ENCODE assay signal across 1 cellular context in genomic region chr16:11851301-11852091, GRCh38.
TF ChIP-seq lines count a peak whose summit lies in the region.

Gene RSL1D1 (minus strand): TSS chr16:11851542. CDS start chr16:11851512, 30 bp downstream.

TF ChIP-seq in K562, 482 proteins besides CTCF, POLR2A, EP300 and RAD21 (continued from another document and continues in another):
- TF ChIP-seq SRSF9 (IDR thresholded peaks at IDR 0.05; ENCODE audit: borderline replicate concordance, low read depth, low read length) = no peak
- TF ChIP-seq JUNB (CRISPR knock-in tag; conservative IDR thresholded peaks at IDR 0.05) = no peak
- TF ChIP-seq DPF2 (IDR thresholded peaks at IDR 0.05) = no peak
- TF ChIP-seq, protein P1, sequence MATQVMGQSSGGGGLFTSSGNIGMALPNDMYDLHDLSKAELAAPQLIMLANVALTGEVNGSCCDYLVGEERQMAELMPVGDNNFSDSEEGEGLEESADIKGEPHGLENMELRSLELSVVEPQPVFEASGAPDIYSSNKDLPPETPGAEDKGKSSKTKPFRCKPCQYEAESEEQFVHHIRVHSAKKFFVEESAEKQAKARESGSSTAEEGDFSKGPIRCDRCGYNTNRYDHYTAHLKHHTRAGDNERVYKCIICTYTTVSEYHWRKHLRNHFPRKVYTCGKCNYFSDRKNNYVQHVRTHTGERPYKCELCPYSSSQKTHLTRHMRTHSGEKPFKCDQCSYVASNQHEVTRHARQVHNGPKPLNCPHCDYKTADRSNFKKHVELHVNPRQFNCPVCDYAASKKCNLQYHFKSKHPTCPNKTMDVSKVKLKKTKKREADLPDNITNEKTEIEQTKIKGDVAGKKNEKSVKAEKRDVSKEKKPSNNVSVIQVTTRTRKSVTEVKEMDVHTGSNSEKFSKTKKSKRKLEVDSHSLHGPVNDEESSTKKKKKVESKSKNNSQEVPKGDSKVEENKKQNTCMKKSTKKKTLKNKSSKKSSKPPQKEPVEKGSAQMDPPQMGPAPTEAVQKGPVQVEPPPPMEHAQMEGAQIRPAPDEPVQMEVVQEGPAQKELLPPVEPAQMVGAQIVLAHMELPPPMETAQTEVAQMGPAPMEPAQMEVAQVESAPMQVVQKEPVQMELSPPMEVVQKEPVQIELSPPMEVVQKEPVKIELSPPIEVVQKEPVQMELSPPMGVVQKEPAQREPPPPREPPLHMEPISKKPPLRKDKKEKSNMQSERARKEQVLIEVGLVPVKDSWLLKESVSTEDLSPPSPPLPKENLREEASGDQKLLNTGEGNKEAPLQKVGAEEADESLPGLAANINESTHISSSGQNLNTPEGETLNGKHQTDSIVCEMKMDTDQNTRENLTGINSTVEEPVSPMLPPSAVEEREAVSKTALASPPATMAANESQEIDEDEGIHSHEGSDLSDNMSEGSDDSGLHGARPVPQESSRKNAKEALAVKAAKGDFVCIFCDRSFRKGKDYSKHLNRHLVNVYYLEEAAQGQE (CRISPR knock-in tag; IDR thresholded peaks at IDR 0.05; ENCODE audit: low read depth) = 0 out of 2 replicates have a peak, but pooled peaks have one; percentile 56
- TF ChIP-seq, protein P2, sequence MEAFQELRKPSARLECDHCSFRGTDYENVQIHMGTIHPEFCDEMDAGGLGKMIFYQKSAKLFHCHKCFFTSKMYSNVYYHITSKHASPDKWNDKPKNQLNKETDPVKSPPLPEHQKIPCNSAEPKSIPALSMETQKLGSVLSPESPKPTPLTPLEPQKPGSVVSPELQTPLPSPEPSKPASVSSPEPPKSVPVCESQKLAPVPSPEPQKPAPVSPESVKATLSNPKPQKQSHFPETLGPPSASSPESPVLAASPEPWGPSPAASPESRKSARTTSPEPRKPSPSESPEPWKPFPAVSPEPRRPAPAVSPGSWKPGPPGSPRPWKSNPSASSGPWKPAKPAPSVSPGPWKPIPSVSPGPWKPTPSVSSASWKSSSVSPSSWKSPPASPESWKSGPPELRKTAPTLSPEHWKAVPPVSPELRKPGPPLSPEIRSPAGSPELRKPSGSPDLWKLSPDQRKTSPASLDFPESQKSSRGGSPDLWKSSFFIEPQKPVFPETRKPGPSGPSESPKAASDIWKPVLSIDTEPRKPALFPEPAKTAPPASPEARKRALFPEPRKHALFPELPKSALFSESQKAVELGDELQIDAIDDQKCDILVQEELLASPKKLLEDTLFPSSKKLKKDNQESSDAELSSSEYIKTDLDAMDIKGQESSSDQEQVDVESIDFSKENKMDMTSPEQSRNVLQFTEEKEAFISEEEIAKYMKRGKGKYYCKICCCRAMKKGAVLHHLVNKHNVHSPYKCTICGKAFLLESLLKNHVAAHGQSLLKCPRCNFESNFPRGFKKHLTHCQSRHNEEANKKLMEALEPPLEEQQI (IDR thresholded peaks at IDR 0.05) = no peak
- TF ChIP-seq, protein P3, sequence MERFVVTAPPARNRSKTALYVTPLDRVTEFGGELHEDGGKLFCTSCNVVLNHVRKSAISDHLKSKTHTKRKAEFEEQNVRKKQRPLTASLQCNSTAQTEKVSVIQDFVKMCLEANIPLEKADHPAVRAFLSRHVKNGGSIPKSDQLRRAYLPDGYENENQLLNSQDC (CRISPR knock-in tag; IDR thresholded peaks at IDR 0.05) = no peak
- TF ChIP-seq, protein P4, sequence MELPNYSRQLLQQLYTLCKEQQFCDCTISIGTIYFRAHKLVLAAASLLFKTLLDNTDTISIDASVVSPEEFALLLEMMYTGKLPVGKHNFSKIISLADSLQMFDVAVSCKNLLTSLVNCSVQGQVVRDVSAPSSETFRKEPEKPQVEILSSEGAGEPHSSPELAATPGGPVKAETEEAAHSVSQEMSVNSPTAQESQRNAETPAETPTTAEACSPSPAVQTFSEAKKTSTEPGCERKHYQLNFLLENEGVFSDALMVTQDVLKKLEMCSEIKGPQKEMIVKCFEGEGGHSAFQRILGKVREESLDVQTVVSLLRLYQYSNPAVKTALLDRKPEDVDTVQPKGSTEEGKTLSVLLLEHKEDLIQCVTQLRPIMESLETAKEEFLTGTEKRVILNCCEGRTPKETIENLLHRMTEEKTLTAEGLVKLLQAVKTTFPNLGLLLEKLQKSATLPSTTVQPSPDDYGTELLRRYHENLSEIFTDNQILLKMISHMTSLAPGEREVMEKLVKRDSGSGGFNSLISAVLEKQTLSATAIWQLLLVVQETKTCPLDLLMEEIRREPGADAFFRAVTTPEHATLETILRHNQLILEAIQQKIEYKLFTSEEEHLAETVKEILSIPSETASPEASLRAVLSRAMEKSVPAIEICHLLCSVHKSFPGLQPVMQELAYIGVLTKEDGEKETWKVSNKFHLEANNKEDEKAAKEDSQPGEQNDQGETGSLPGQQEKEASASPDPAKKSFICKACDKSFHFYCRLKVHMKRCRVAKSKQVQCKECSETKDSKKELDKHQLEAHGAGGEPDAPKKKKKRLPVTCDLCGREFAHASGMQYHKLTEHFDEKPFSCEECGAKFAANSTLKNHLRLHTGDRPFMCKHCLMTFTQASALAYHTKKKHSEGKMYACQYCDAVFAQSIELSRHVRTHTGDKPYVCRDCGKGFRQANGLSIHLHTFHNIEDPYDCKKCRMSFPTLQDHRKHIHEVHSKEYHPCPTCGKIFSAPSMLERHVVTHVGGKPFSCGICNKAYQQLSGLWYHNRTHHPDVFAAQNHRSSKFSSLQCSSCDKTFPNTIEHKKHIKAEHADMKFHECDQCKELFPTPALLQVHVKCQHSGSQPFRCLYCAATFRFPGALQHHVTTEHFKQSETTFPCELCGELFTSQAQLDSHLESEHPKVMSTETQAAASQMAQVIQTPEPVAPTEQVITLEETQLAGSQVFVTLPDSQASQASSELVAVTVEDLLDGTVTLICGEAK (IDR thresholded peaks at IDR 0.05) = peak; percentile 97
- TF ChIP-seq, protein P4 (CRISPR knock-in tag; IDR thresholded peaks at IDR 0.05) = no peak
- TF ChIP-seq YY1 (IDR thresholded peaks at IDR 0.05; ENCODE audit: borderline replicate concordance in 1 of 3, control insufficient read depth in 1 of 3, extremely low read depth in 1 of 3, insufficient read depth in 3 of 3, insufficient read length in 1 of 3, insufficient replicate concordance in 2 of 3, low read depth in 1 of 3, low read length in 2 of 3) = peak; percentile 89 to 94 (median 93)
- peak; percentile 64 for TF ChIP-seq VEZF1 (CRISPR knock-in tag; IDR thresholded peaks at IDR 0.05)
- TF ChIP-seq MEF2A (IDR thresholded peaks at IDR 0.05; ENCODE audit: control insufficient read depth, low read depth, low read length) = no peak
- TF ChIP-seq, protein P5, sequence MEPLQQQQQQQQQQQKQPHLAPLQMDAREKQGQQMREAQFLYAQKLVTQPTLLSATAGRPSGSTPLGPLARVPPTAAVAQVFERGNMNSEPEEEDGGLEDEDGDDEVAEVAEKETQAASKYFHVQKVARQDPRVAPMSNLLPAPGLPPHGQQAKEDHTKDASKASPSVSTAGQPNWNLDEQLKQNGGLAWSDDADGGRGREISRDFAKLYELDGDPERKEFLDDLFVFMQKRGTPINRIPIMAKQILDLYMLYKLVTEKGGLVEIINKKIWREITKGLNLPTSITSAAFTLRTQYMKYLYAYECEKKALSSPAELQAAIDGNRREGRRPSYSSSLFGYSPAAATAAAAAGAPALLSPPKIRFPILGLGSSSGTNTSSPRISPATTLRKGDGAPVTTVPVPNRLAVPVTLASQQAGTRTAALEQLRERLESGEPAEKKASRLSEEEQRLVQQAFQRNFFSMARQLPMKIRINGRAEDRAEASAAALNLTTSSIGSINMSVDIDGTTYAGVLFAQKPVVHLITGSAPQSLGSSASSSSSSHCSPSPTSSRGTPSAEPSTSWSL (CRISPR knock-in tag; IDR thresholded peaks at IDR 0.05; ENCODE audit: borderline replicate concordance) = no peak
- TF ChIP-seq PREB (CRISPR knock-in tag; IDR thresholded peaks at IDR 0.05) = no peak
- TF ChIP-seq, protein P6, sequence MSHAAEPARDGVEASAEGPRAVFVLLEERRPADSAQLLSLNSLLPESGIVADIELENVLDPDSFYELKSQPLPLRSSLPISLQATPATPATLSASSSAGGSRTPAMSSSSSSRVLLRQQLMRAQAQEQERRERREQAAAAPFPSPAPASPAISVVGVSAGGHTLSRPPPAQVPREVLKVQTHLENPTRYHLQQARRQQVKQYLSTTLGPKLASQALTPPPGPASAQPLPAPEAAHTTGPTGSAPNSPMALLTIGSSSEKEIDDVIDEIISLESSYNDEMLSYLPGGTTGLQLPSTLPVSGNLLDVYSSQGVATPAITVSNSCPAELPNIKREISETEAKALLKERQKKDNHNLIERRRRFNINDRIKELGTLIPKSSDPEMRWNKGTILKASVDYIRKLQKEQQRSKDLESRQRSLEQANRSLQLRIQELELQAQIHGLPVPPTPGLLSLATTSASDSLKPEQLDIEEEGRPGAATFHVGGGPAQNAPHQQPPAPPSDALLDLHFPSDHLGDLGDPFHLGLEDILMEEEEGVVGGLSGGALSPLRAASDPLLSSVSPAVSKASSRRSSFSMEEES (CRISPR knock-in tag; IDR thresholded peaks at IDR 0.05) = no peak
- TF ChIP-seq GABPA (tag; conservative IDR thresholded peaks at IDR 0.05; ENCODE audit: low read depth) = peak; percentile 98
- no peak for TF ChIP-seq TAL1 (IDR thresholded peaks at IDR 0.05)
- no peak for TF ChIP-seq SMARCA4 (IDR thresholded peaks at IDR 0.05)
- TF ChIP-seq GTF2A2 (tag; IDR thresholded peaks at IDR 0.05) = no peak
- no peak for TF ChIP-seq TSC22D4 (tag; IDR thresholded peaks at IDR 0.05)
- no peak for TF ChIP-seq OTX1 (CRISPR knock-in tag; IDR thresholded peaks at IDR 0.05)
- TF ChIP-seq ZNF785 (CRISPR knock-in tag; IDR thresholded peaks at IDR 0.05) = no peak
- no peak for TF ChIP-seq ZNF444 (CRISPR knock-in tag; IDR thresholded peaks at IDR 0.05)
- no peak for TF ChIP-seq ZNF707 (CRISPR knock-in tag; conservative IDR thresholded peaks at IDR 0.05)
- TF ChIP-seq HNRNPLL (IDR thresholded peaks at IDR 0.05; ENCODE audit: low read depth, low read length, poor library complexity, severe bottlenecking) = peak; percentile 40
- no peak for TF ChIP-seq ZNF212 (CRISPR knock-in tag; IDR thresholded peaks at IDR 0.05)
- TF ChIP-seq IRF9 (tag; IDR thresholded peaks at IDR 0.05) = no peak
- TF ChIP-seq ZNF778 (CRISPR knock-in tag; IDR thresholded peaks at IDR 0.05) = no peak
- peak; percentile 99 for TF ChIP-seq RBFOX2 (IDR thresholded peaks at IDR 0.05; ENCODE audit: low read depth, low read length)
- TF ChIP-seq ZNF511 (CRISPR knock-in tag; IDR thresholded peaks at IDR 0.05) = peak; percentile 40
- TF ChIP-seq TCF3 (CRISPR knock-in tag; IDR thresholded peaks at IDR 0.05) = 0 out of 2 replicates have a peak, but pooled peaks have one; percentile 1
- TF ChIP-seq ZFP30 (CRISPR knock-in tag; IDR thresholded peaks at IDR 0.05; ENCODE audit: borderline replicate concordance) = no peak
- no peak for TF ChIP-seq SNIP1 (IDR thresholded peaks at IDR 0.05; ENCODE audit: low read depth)
- TF ChIP-seq NCOA2 (IDR thresholded peaks at IDR 0.05; ENCODE audit: partially characterized antibody in 2 of 2) = no peak
